ENCODE assay signal across 12 cellular contexts in the genomic region with DNA sequence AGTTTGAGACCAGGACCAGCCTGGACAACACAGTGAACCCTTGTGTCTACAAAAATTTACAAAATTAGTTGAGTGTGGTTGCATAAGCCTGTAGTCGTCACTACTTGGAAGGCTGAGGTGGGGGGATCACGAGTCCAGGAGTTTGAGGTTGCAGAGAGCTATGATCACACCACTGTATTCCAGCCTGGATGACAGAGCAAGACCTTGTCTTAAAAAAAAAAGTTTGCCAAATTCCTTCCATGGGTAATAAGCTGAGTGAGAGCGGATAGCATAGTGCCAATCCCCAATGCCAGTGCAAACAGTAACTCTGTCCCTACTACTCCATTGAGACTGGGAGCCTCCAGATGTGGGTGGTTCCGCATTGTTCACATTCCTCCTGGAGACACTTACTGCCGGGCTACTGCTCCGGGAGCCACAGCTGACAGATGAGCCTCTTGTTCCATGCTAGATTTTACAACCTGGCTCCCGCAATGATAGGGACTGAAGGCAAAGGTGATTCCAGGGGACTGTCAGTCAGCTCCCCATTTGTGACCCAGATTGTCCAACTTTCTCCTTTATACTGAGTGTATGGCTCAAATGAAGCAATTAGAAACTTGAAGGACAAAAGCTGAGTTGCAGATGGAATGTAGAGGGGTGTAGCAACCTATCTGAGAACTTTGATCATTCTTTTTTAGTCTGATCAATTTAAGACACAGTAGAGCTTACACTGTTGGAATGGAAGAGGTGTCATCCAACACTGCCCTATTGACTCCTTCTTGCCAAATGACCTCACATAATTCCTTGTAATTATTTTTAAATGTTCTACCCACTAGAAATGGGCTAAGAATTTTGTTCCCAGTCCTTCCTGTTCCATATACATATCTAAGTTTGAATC. TPM values are rescaled to one million over a fixed set of nuclear protein-coding genes. Genes with fewer than 3 reads are reported as not detected.
A peak's percentile ranks its signal among the peaks of the same experiment; 100 is the strongest.
DNase-seq lines count a peak whose midpoint lies in the region; ATAC-seq and TF ChIP-seq lines count a peak whose summit lies in the region.
"Had no signal": no experiment of that assay in that cellular context is flagged by ENCODE, and none has a peak within 500 bp of the region (broad histone marks: within the 10 kb centered on the region; RNA-seq: fewer than 3 reads in every experiment).

No MANE protein-coding gene starts in this region.

- H3K9me3 ChIP-seq in right lobe of liver (no peaks in the 10 kb centered on the region), WERI-Rb-1 (ENCODE audit: severe bottlenecking) (no peaks in the 10 kb centered on the region)

- no peaks in the 10 kb centered on the region for H3K9me3 Mint-ChIP-seq in T-cell
- H3K9me3 Mint-ChIP-seq: natural killer cell treated with Interleukin-12 subunit alpha and Interleukin-12 subunit beta and Interleukin-15 and Interleukin-18, amount 100 ng/mL, for 72 hours; T-helper 1 cell treated with Interleukin-12 subunit alpha and Interleukin-12 subunit beta and Interleukin-4 antibody, amounts not matched to agents 30 μg/mL and 1 μg/mL, for 36 hours had no signal

- peaks cover 18 to 21% of the 10 kb centered on the region in 2 donors for H3K27me3 Mint-ChIP-seq in T-cell

- H3K4me3 ChIP-seq in cardiac fibroblast (replicated peaks in 1 of 2; ENCODE audit: low read depth in 2 of 2, low read length in 2 of 2) (no peak overlapping the region), right lobe of liver (no peak overlapping the region), WERI-Rb-1 (ENCODE audit: low read depth, low read length) (no peak overlapping the region)

- DNase-seq in 8988T (peak; percentile 37), HT-29 (ENCODE audit: low spot score) (peak; percentile 57), cardiac fibroblast (ENCODE audit: low read depth in 2 of 2) (peak; percentile 59 to 68), right lobe of liver (no peak), WERI-Rb-1 (no peak), HEK293T (ENCODE audit: extremely low spot score) (no peak), T-cell (no peak)
- DNase-seq: caudate nucleus had no signal

- no peak overlapping the region for H3K27ac ChIP-seq in right lobe of liver
- no peak overlapping the region for H3K27ac ChIP-seq in WERI-Rb-1
- H3K27ac ChIP-seq: KMS-11 had no signal

- ATAC-seq in right lobe of liver (peak; percentile 47 to 65 (median 60)), HG03280 (IDR thresholded peaks at IDR 0.05; ENCODE audit: unreplicated experiment) (no peak), T-cell (replicated peaks in 1 of 4) (no peak)
- ATAC-seq: natural killer cell treated with Interleukin-12 subunit alpha and Interleukin-12 subunit beta and Interleukin-15 and Interleukin-18, amount 100 ng/mL, for 72 hours had no signal

- H3K4me1 ChIP-seq in right lobe of liver = no peaks in the 10 kb centered on the region

- H3K36me3 ChIP-seq in right lobe of liver (no peaks in the 10 kb centered on the region), WERI-Rb-1 (no peaks in the 10 kb centered on the region)

- 22% methylated on average over 4 of the region's 7 CpGs for WGBS in right lobe of liver (ENCODE audit: insufficient coverage, low coverage, low lambda C conversion rate, missing lambda C conversion rate)

- POLR2A ChIA-PET in HEK293T (lab: Yijun Ruan, JAX) (no interaction called here), T-cell (lab: Charles Lee) (interaction anchor here in 1 of 2 donors (0.6 kb wide), 2 partner anchors 19 to 1187 kb away, joined by 3 read pairs; no protein-coding TSS in a partner anchor)

- H3K27me3 ChIP-seq in right lobe of liver = no peaks in the 10 kb centered on the region
- H3K27me3 ChIP-seq in WERI-Rb-1 (ENCODE audit: insufficient read depth, low read depth, severe bottlenecking) = no peaks in the 10 kb centered on the region

- H3K4me3 Mint-ChIP-seq in T-cell = no peak overlapping the region
- H3K4me3 Mint-ChIP-seq: natural killer cell treated with Interleukin-12 subunit alpha and Interleukin-12 subunit beta and Interleukin-15 and Interleukin-18, amount 100 ng/mL, for 72 hours; T-helper 1 cell treated with Interleukin-12 subunit alpha and Interleukin-12 subunit beta and Interleukin-4 antibody, amounts not matched to agents 30 μg/mL and 1 μg/mL, for 36 hours had no signal

- no peak for TF ChIP-seq CTCF in cardiac fibroblast (IDR thresholded peaks at IDR 0.05; ENCODE audit: low read depth, low read length)
- TF ChIP-seq CTCF in right lobe of liver (IDR thresholded peaks at IDR 0.05) = no peak
- TF ChIP-seq CTCF in WERI-Rb-1 (IDR thresholded peaks at IDR 0.05; ENCODE audit: low read depth, low read length) = no peak

- intact Hi-C loops in right lobe of liver (cut with DNase I) = no loop called here

- CTCF ChIA-PET in HEK293T (lab: Yijun Ruan, JAX) (no interaction called here), T-cell (lab: Charles Lee) (interaction anchor here (0.5 to 0.6 kb wide), 3 partner anchors 39 to 496 kb away, joined by 3 to 5 read pairs (median 3); a partner anchor contains a TSS)

- H3K4me1 Mint-ChIP-seq in T-cell = no peaks in the 10 kb centered on the region

- TF ChIP-seq POLR2A in right lobe of liver (IDR thresholded peaks at IDR 0.05) = no peak

- no peak overlapping the region for H3K27ac Mint-ChIP-seq in T-cell
- H3K27ac Mint-ChIP-seq: natural killer cell treated with Interleukin-12 subunit alpha and Interleukin-12 subunit beta and Interleukin-15 and Interleukin-18, amount 100 ng/mL, for 72 hours; T-helper 1 cell treated with Interleukin-12 subunit alpha and Interleukin-12 subunit beta and Interleukin-4 antibody, amounts not matched to agents 30 μg/mL and 1 μg/mL, for 36 hours had no signal

- H3K36me3 Mint-ChIP-seq in T-cell = no peaks in the 10 kb centered on the region
- H3K36me3 Mint-ChIP-seq: natural killer cell treated with Interleukin-12 subunit alpha and Interleukin-12 subunit beta and Interleukin-15 and Interleukin-18, amount 100 ng/mL, for 72 hours had no signal

TF ChIP-seq in HEK293T, 16 proteins besides CTCF, POLR2A, EP300 and RAD21:
- no peak for TF ChIP-seq LEF1 (IDR thresholded peaks at IDR 0.05; ENCODE audit: borderline replicate concordance)
- TF ChIP-seq ARNT (IDR thresholded peaks at IDR 0.05) = no peak
- TF ChIP-seq TARDBP (IDR thresholded peaks at IDR 0.05) = no peak
- TF ChIP-seq CTBP1 (IDR thresholded peaks at IDR 0.05; ENCODE audit: borderline replicate concordance) = no peak
- TF ChIP-seq ZNF384 (IDR thresholded peaks at IDR 0.05) = no peak
- TF ChIP-seq FOXA1 (IDR thresholded peaks at IDR 0.05) = no peak
- TF ChIP-seq BHLHE40 (IDR thresholded peaks at IDR 0.05; ENCODE audit: borderline replicate concordance) = no peak
- TF ChIP-seq SUZ12 (IDR thresholded peaks at IDR 0.05) = no peak
- no peak for TF ChIP-seq HDGF (IDR thresholded peaks at IDR 0.05; ENCODE audit: borderline replicate concordance)
- no peak for TF ChIP-seq FOXK2 (IDR thresholded peaks at IDR 0.05)
- no peak for TF ChIP-seq FOXM1 (IDR thresholded peaks at IDR 0.05; ENCODE audit: borderline replicate concordance)

RNA-seq across cellular contexts. Expression of a gene that starts 13.4 kb away (rescaled TPM):
- total RNA-seq in HT-29 (2014; rRNA removed; shearing (Covaris generic)) = 0.23 and 1.2 TPM in 2 replicates
- total RNA-seq in right lobe of liver (10 to 100 TPM in 1 of 6 experiments, 1 to 10 TPM in 5; 4.2 to 23.7 (median 5.9) TPM), T-cell (1 to 10 TPM in 4 of 5 donors, under 1 TPM in 1; 0.86 to 1.9 (median 1.5) TPM)

Comparison
In these comparisons a context has a peak if more than half of its experiments do, and no peak if none do; other contexts are left out.
1. DNase-seq: peak in 8988T (single experiment), HT-29 (single experiment) and cardiac fibroblast (2 of 2); none in right lobe of liver (0 of 3), WERI-Rb-1 (single experiment), HEK293T (single experiment) and T-cell (0 of 34).
2. ATAC-seq: peak in right lobe of liver (4 of 4); none in HG03280 (single experiment) and T-cell (0 of 4).